ENCODE assay signal across 9 cellular contexts in genomic region chr18:56226025-56226424, GRCh38.
"Had no signal": no experiment of that assay in that cellular context is flagged by ENCODE, and none has a peak within 500 bp of the region (broad histone marks: within the 10 kb centered on the region; RNA-seq: fewer than 3 reads in every experiment).

No MANE protein-coding gene starts in this region.

- H3K27ac Mint-ChIP-seq: GM23338, H9, IgD-negative memory B cell had no signal

- H3K4me2 ChIP-seq: GM23338, KMS-11 had no signal

- FAIRE-seq: H1, H54 had no signal

- H3K27ac ChIP-seq: HL-60, KMS-11 had no signal

- H2AFZ ChIP-seq: GM23338 had no signal

- H3K9ac ChIP-seq: KMS-11 had no signal

- H3K4me3 ChIP-seq: GM23338 had no signal

- H3K4me1 Mint-ChIP-seq: GM23338, H9 had no signal

- DNase-seq: H9, HCEC 1CT, KBM-7 had no signal

- ATAC-seq: GM23338 had no signal

- H3K9me3 Mint-ChIP-seq: GM23338 had no signal

- H3K27me3 Mint-ChIP-seq: IgD-negative memory B cell had no signal

- H3K4me3 Mint-ChIP-seq: GM23338, H9, IgD-negative memory B cell had no signal
